ENCODE assay signal across 25 cellular contexts in the genomic region with DNA sequence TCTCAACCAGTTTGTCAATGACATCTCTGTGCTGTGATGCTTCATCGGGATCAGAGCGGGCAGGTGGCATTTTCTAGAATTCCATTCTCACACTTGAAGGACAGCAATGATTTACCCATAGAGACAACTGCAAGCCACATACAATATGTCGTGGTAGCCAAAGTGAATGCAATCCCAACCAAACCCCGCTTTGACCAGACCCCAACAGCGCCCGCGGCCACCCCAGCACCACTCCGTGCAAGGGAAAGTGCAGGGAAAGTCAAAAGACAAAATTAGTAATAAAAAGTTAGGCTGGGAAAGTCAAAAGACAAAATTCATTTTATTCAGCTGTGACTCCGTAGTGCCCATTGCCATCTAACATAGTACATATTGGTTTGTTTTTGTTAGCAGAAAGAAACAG.
A peak's percentile ranks its signal among the peaks of the same experiment; 100 is the strongest.
DNase-seq lines count a peak whose midpoint lies in the region; ATAC-seq, FAIRE-seq and TF ChIP-seq lines count a peak whose summit lies in the region.
"Had no signal": no experiment of that assay in that cellular context is flagged by ENCODE, and none has a peak within 500 bp of the region (broad histone marks: within the 10 kb centered on the region; RNA-seq: fewer than 3 reads in every experiment).

No MANE protein-coding gene starts in this region.

- no peak overlapping the region for H3K4me2 ChIP-seq in neural progenitor cell
- H3K4me2 ChIP-seq: A549; BLaER1 treated with 17β-estradiol and CSF1 and Interleukin-3, amounts not matched to agents 10 nM and 100 nM had no signal

- no peak for ATAC-seq in esophagus mucosa
- ATAC-seq: A549; CD8-positive, alpha-beta T cell; GM12878 had no signal

- H3K27ac ChIP-seq in neural progenitor cell, result no peak overlapping the region
- H3K27ac ChIP-seq: 22Rv1; A549; BLaER1 treated with 17β-estradiol and CSF1 and Interleukin-3, amounts not matched to agents 10 nM and 100 nM; C4-2B had no signal

- peaks cover 17% of the 10 kb centered on the region for H3K27me3 Mint-ChIP-seq in neural progenitor cell (ENCODE audit: insufficient read depth, low read depth)

- no peaks in the 10 kb centered on the region for H3K36me3 Mint-ChIP-seq in neural progenitor cell
- H3K36me3 Mint-ChIP-seq: CD8-positive, alpha-beta T cell had no signal

- H3K9me3 ChIP-seq in neural progenitor cell (ENCODE audit: low read depth), result no peaks in the 10 kb centered on the region
- H3K9me3 ChIP-seq: A549; BLaER1 treated with 17β-estradiol and CSF1 and Interleukin-3, amounts not matched to agents 10 nM and 100 nM; Caco-2 had no signal

- peak; percentile 40 for FAIRE-seq in HTR-8/SVneo (lab: Jason Lieb, UNC)
- FAIRE-seq: A549, D721Med, GM12878, GM12892, GM18507 had no signal

- H2AFZ ChIP-seq in neural progenitor cell (replicated peaks), result no peak overlapping the region

- H4K20me1 ChIP-seq in neural progenitor cell (ENCODE audit: low read depth), result no peaks in the 10 kb centered on the region
- H4K20me1 ChIP-seq: BLaER1 treated with 17β-estradiol and CSF1 and Interleukin-3, amounts not matched to agents 10 nM and 100 nM had no signal

- H3K4me1 ChIP-seq in neural progenitor cell, result no peaks in the 10 kb centered on the region
- H3K4me1 ChIP-seq: Caco-2 had no signal

- no peaks in the 10 kb centered on the region for H3K9me3 Mint-ChIP-seq in neural progenitor cell
- H3K9me3 Mint-ChIP-seq: CD4-positive, alpha-beta T cell; CD8-positive, alpha-beta T cell had no signal

- H3K4me1 Mint-ChIP-seq in neural progenitor cell, result peaks cover 26% of the 10 kb centered on the region
- H3K4me1 Mint-ChIP-seq: B cell had no signal

- DNase-seq in HTR-8/SVneo (ENCODE audit: insufficient read length, low spot score) (no peak), islet precursor cell (peak; percentile 16), neural progenitor cell (ENCODE audit: low spot score) (no peak), T-helper 1 cell (no peak)
- DNase-seq: AML-193; Calu3; CD4-positive, alpha-beta T cell; CD8-positive, alpha-beta T cell; DMS153; DMS53; DMS79; DND-41; EL; GDM1 had no signal

- TF ChIP-seq CTCF in neural progenitor cell (IDR thresholded peaks at IDR 0.05), result no peak

- no peaks in the 10 kb centered on the region for H3F3A ChIP-seq in neural progenitor cell (ENCODE audit: low read depth)

- H3K36me3 ChIP-seq in neural progenitor cell, result no peaks in the 10 kb centered on the region
- H3K36me3 ChIP-seq: BLaER1 treated with 17β-estradiol and CSF1 and Interleukin-3, amounts not matched to agents 10 nM and 100 nM had no signal

- H3K9ac ChIP-seq in neural progenitor cell, result no peak overlapping the region
- H3K9ac ChIP-seq: BLaER1 treated with 17β-estradiol and CSF1 and Interleukin-3, amounts not matched to agents 10 nM and 100 nM had no signal

- H3K27ac Mint-ChIP-seq in neural progenitor cell, result peak overlapping the region; percentile 68
- H3K27ac Mint-ChIP-seq: B cell; CD4-positive, alpha-beta T cell; CD8-positive, alpha-beta T cell had no signal

- H3K4me3 Mint-ChIP-seq in neural progenitor cell, result no peak overlapping the region
- H3K4me3 Mint-ChIP-seq: B cell; CD4-positive, alpha-beta T cell; CD8-positive, alpha-beta T cell had no signal

- H3K27me3 ChIP-seq in neural progenitor cell, result no peaks in the 10 kb centered on the region

- H3K4me3 ChIP-seq in neural progenitor cell, result no peak overlapping the region
- H3K4me3 ChIP-seq: A549; BLaER1 treated with 17β-estradiol and CSF1 and Interleukin-3, amounts not matched to agents 10 nM and 100 nM; GM12878 had no signal

- no peaks in the 10 kb centered on the region for H3K79me2 ChIP-seq in neural progenitor cell (ENCODE audit: low read depth)
